ENCODE assay signal across 8 cellular contexts in genomic region chr1:15758537-15758936, GRCh38. TPM values are rescaled to one million over a fixed set of nuclear protein-coding genes. Genes with fewer than 3 reads are reported as not detected.
DNase-seq lines count a peak whose midpoint lies in the region; ATAC-seq, FAIRE-seq and TF ChIP-seq lines count a peak whose summit lies in the region.

FBLIM1 (plus strand) TSS chr1:15758795; CDS start chr1:15764984, 6,189 bp downstream.

- TF ChIP-seq CTCF in astrocyte (IDR thresholded peaks at IDR 0.05; ENCODE audit: insufficient read depth, low read depth, low read length) = no peak

- DNase-seq in NCI-H82 (lab: John Stamatoyannopoulos, UW) (peak; percentile 51), NCI-H82 treated with DMSO at 0.1 percent for 48 hours (lab: John Stamatoyannopoulos, UW; ENCODE audit: unreplicated experiment) (no peak), astrocyte (ENCODE audit: low read depth) (no peak), amygdala (lab: John Stamatoyannopoulos, UW) (no peak), DMS114 treated with DMSO at 0.1 percent for 48 hours (lab: John Stamatoyannopoulos, UW; ENCODE audit: unreplicated experiment) (no peak)

- H3K4me1 Mint-ChIP-seq in astrocyte (ENCODE audit: low read depth, unreplicated experiment) = peaks cover 12% of the 10 kb centered on the region

- H3K27ac Mint-ChIP-seq in astrocyte (ENCODE audit: unreplicated experiment) = peak within 1 kb of the TSS; percentile 85

- no peaks in the 10 kb centered on the region for H3K36me3 ChIP-seq in astrocyte (ENCODE audit: insufficient read depth, low read length)
- H3K36me3 ChIP-seq in iPS-18a (ENCODE audit: control insufficient read depth, low read depth, low read length) = no peaks in the 10 kb centered on the region
- H3K36me3 ChIP-seq in skeletal muscle satellite cell (ENCODE audit: insufficient read depth, low read length) = no peaks in the 10 kb centered on the region

- H3K27me3 ChIP-seq in astrocyte (ENCODE audit: insufficient read depth, low read length) (no peaks in the 10 kb centered on the region), iPS-18a (ENCODE audit: control insufficient read depth, insufficient read depth, low read length) (peaks cover 6% of the 10 kb centered on the region), skeletal muscle satellite cell (ENCODE audit: control insufficient read depth, insufficient read depth, low read length) (no peaks in the 10 kb centered on the region)

- H3K4me3 ChIP-seq in astrocyte (ENCODE audit: insufficient read depth, low read depth, low read length) (peak within 1 kb of the TSS; percentile 79), iPS-18a (ENCODE audit: low read length) (peak within 1 kb of the TSS; percentile 70), skeletal muscle satellite cell (ENCODE audit: low read length) (peak within 1 kb of the TSS; percentile 88)

- peak within 1 kb of the TSS; percentile 73 for H2AFZ ChIP-seq in astrocyte (ENCODE audit: low read depth, low read length)

- H3K27ac ChIP-seq in astrocyte (ENCODE audit: low read depth, low read length) (peak within 1 kb of the TSS; percentile 83), iPS-18a (ENCODE audit: low read length) (peak within 1 kb of the TSS; percentile 61)

- peaks cover 4% of the 10 kb centered on the region for H3K27me3 Mint-ChIP-seq in astrocyte (ENCODE audit: low read depth, unreplicated experiment)

- H3K36me3 Mint-ChIP-seq in astrocyte (ENCODE audit: low read depth, unreplicated experiment) = peaks cover 8% of the 10 kb centered on the region

- H3K4me3 Mint-ChIP-seq in astrocyte (ENCODE audit: unreplicated experiment) = peak within 1 kb of the TSS; percentile 94

- H3K4me2 ChIP-seq in astrocyte (ENCODE audit: low read length) (peak within 1 kb of the TSS; percentile 92), skeletal muscle satellite cell (ENCODE audit: low read length) (peak within 1 kb of the TSS; percentile 91)

- peaks cover 46% of the 10 kb centered on the region for H3K79me2 ChIP-seq in astrocyte (ENCODE audit: insufficient read depth, low read length)

- H3K9me3 ChIP-seq in astrocyte (ENCODE audit: insufficient read depth, low read depth, low read length) = no peaks in the 10 kb centered on the region
- H3K9me3 ChIP-seq in iPS-18a (ENCODE audit: control insufficient read depth, low read depth, low read length) = no peaks in the 10 kb centered on the region
- H3K9me3 ChIP-seq in skeletal muscle satellite cell (replicated peaks; ENCODE audit: low read length) = no peaks in the 10 kb centered on the region

- peaks cover 27% of the 10 kb centered on the region for H4K20me1 ChIP-seq in astrocyte (ENCODE audit: insufficient read depth, low read length)

- ATAC-seq in GM21423 (IDR thresholded peaks at IDR 0.05; ENCODE audit: unreplicated experiment) = no peak

- H3K9me3 Mint-ChIP-seq in astrocyte (ENCODE audit: unreplicated experiment) = peaks cover 3% of the 10 kb centered on the region

- FAIRE-seq in astrocyte (lab: Jason Lieb, UNC) = no peak

- H3K4me1 ChIP-seq in astrocyte (ENCODE audit: insufficient read depth, low read length) = peaks cover 23% of the 10 kb centered on the region
- H3K4me1 ChIP-seq in iPS-18a (ENCODE audit: control insufficient read depth, low read depth, low read length) = peaks cover 27% of the 10 kb centered on the region
- H3K4me1 ChIP-seq in skeletal muscle satellite cell (ENCODE audit: control insufficient read depth, insufficient read depth, low read length) = peaks cover 37% of the 10 kb centered on the region

- peak within 1 kb of the TSS; percentile 92 for H3K9ac ChIP-seq in astrocyte (ENCODE audit: low read length)
- H3K9ac ChIP-seq in iPS-18a (ENCODE audit: low read length) = peak within 1 kb of the TSS; percentile 82
- peak within 1 kb of the TSS; percentile 95 for H3K9ac ChIP-seq in skeletal muscle satellite cell (ENCODE audit: low read depth, low read length)

RNA-seq across cellular contexts. Expression of gene FBLIM1, which starts in this region (rescaled TPM):
- 170 and 179 TPM in 2 replicates for total RNA-seq in astrocyte
- total RNA-seq in skeletal muscle satellite cell (2012; rRNA removed) = 13.1 and 13.9 TPM in 2 replicates
